16 cellular contexts compared by ENCODE assay signal in genomic region chr6:41228616-41229015, GRCh38. TPM values are rescaled to one million over a fixed set of nuclear protein-coding genes. Genes with fewer than 3 reads are reported as not detected.
DNase-seq lines count a peak whose midpoint lies in the region; ATAC-seq and TF ChIP-seq lines count a peak whose summit lies in the region.
"Had no signal": no experiment of that assay in that cellular context is flagged by ENCODE, and none has a peak within 500 bp of the region (broad histone marks: within the 10 kb centered on the region; RNA-seq: fewer than 3 reads in every experiment).

No MANE protein-coding gene starts in this region.

- no peaks in the 10 kb centered on the region for H4K20me1 ChIP-seq in DND-41 (ENCODE audit: insufficient read depth, low read length)
- H4K20me1 ChIP-seq in KMS-11 (ENCODE audit: insufficient read depth): no peaks in the 10 kb centered on the region

- H3K9ac ChIP-seq in DND-41 (ENCODE audit: low read depth, low read length) (no peak overlapping the region), KMS-11 (no peak overlapping the region), mesenchymal stem cell (ENCODE audit: low read length) (no peak overlapping the region)

- H3K4ac ChIP-seq in mesenchymal stem cell (ENCODE audit: low read depth in 1 of 2, low read length in 2 of 2): no peak overlapping the region

- H3K4me1 ChIP-seq in DND-41 (ENCODE audit: insufficient read depth, low read length) (no peaks in the 10 kb centered on the region), KMS-11 (ENCODE audit: low read depth, poor library complexity, severe bottlenecking) (no peaks in the 10 kb centered on the region), mesenchymal stem cell (ENCODE audit: control insufficient read depth, insufficient read depth, low read depth, low read length) (no peaks in the 10 kb centered on the region)

- H3K23ac ChIP-seq in mesenchymal stem cell (ENCODE audit: low read length in 2 of 2): no peak overlapping the region

- no peak overlapping the region for H2BK120ac ChIP-seq in mesenchymal stem cell (ENCODE audit: low read depth, low read length)

- H3K18ac ChIP-seq in mesenchymal stem cell (ENCODE audit: low read depth in 1 of 2, low read length in 2 of 2): no peak overlapping the region

- H3K79me1 ChIP-seq in mesenchymal stem cell (replicated peaks; ENCODE audit: low read length, poor library complexity, severe bottlenecking): no peaks in the 10 kb centered on the region

- TF ChIP-seq CTCF in DND-41 (IDR thresholded peaks at IDR 0.05; ENCODE audit: borderline replicate concordance, extremely low read depth, low read length, poor library complexity, severe bottlenecking): peak; percentile 19
- 0 out of 2 replicates have a peak, but pooled peaks have one; percentile 13 for TF ChIP-seq CTCF in KMS-11 (conservative IDR thresholded peaks at IDR 0.05; ENCODE audit: low read depth, low read length)
- peak; percentile 20; the same call in 1 of the 2 replicates for TF ChIP-seq CTCF in WTC11 (IDR thresholded peaks at IDR 0.05)

- no peak overlapping the region for H2AK5ac ChIP-seq in mesenchymal stem cell (ENCODE audit: low read length, severe bottlenecking)

- H3K27ac ChIP-seq in DND-41 (ENCODE audit: low read length) (no peak overlapping the region), KMS-11 (no peak overlapping the region), mesenchymal stem cell (ENCODE audit: low read length, poor library complexity, severe bottlenecking) (no peak overlapping the region)

- no peak overlapping the region for H3K4me2 ChIP-seq in DND-41 (ENCODE audit: insufficient read depth, low read length)
- H3K4me2 ChIP-seq in KMS-11: no peak overlapping the region
- H3K4me2 ChIP-seq in mesenchymal stem cell (ENCODE audit: low read length, poor library complexity, severe bottlenecking): no peak overlapping the region

- DNase-seq in DND-41 (no peak), WTC11 (ENCODE audit: low spot score) (peak; percentile 46), mesenchymal stem cell (peak; percentile 7), NCI-H82 treated with DMSO at 0.1 percent for 48 hours (lab: John Stamatoyannopoulos, UW; ENCODE audit: unreplicated experiment) (no peak)
- DNase-seq in naive thymus-derived CD8-positive, alpha-beta T cell: no peak
- DNase-seq: activated CD4-positive, alpha-beta memory T cell treated with anti-CD3 and anti-CD28 coated beads for 36 hours; CD4-positive, alpha-beta memory T cell; NCI-H1694 had no signal

- 74% methylated on average over 5 of the region's 5 CpGs for WGBS in mesenchymal stem cell

- no peaks in the 10 kb centered on the region for H3K27me3 ChIP-seq in DND-41 (ENCODE audit: insufficient read depth, low read length, poor library complexity)
- H3K27me3 ChIP-seq in KMS-11 (ENCODE audit: insufficient read depth, low read depth): no peaks in the 10 kb centered on the region
- H3K27me3 ChIP-seq in mesenchymal stem cell (ENCODE audit: control insufficient read depth in 1 of 2, insufficient read depth in 1 of 2, low read length in 2 of 2): peaks cover 4 to 15% of the 10 kb centered on the region in 2 experiments

- H4K8ac ChIP-seq in mesenchymal stem cell (ENCODE audit: low read length): no peak overlapping the region

- 0 out of 2 replicates have a peak, but pooled peaks cover 4% of the 10 kb centered on the region for H3K9me3 Mint-ChIP-seq in WTC11
- H3K9me3 Mint-ChIP-seq in naive thymus-derived CD8-positive, alpha-beta T cell: no peaks in the 10 kb centered on the region
- H3K9me3 Mint-ChIP-seq: activated CD4-positive, alpha-beta memory T cell treated with anti-CD3 and anti-CD28 coated beads for 36 hours had no signal

- H2AFZ ChIP-seq in DND-41 (ENCODE audit: low read depth, low read length): no peak overlapping the region
- H2AFZ ChIP-seq in KMS-11 (ENCODE audit: low read depth): no peak overlapping the region
- no peak overlapping the region for H2AFZ ChIP-seq in mesenchymal stem cell (ENCODE audit: low read depth, low read length)

- H3K4me3 ChIP-seq in DND-41 (ENCODE audit: low read depth in 1 of 2, low read length in 2 of 2) (no peak overlapping the region), KMS-11 (IDR thresholded peaks at IDR 0.05; ENCODE audit: insufficient read depth, low read depth, low read length) (no peak overlapping the region), mesenchymal stem cell (ENCODE audit: insufficient read depth in 1 of 2, low read depth in 1 of 2, low read length in 2 of 2) (no peak overlapping the region)

- H4K91ac ChIP-seq in mesenchymal stem cell (ENCODE audit: low read length): no peak overlapping the region

- peaks cover 4% of the 10 kb centered on the region; the same call in 1 of the 2 replicates for H3K4me1 Mint-ChIP-seq in WTC11
- H3K4me1 Mint-ChIP-seq in naive thymus-derived CD8-positive, alpha-beta T cell: peaks cover 0 to 8% (median 3%) of the 10 kb centered on the region in 4 donors

- ATAC-seq in DND-41 (ENCODE audit: insufficient read depth, low read depth): no peak
- ATAC-seq in WTC11: peak; percentile 94
- ATAC-seq in naive thymus-derived CD8-positive, alpha-beta T cell: no peak
- ATAC-seq in GM18868 (IDR thresholded peaks at IDR 0.05; ENCODE audit: unreplicated experiment): no peak
- ATAC-seq in HG02852 (IDR thresholded peaks at IDR 0.05; ENCODE audit: unreplicated experiment): no peak
- ATAC-seq: sciatic nerve had no signal

- H3K36me3 Mint-ChIP-seq in WTC11: no peaks in the 10 kb centered on the region
- peaks cover 0 to 1% (median 0%) of the 10 kb centered on the region in 3 donors for H3K36me3 Mint-ChIP-seq in naive thymus-derived CD8-positive, alpha-beta T cell
- H3K36me3 Mint-ChIP-seq: activated CD4-positive, alpha-beta memory T cell treated with anti-CD3 and anti-CD28 coated beads for 36 hours; CD4-positive, alpha-beta memory T cell had no signal

- H2BK5ac ChIP-seq in mesenchymal stem cell (ENCODE audit: low read depth, low read length, poor library complexity, severe bottlenecking): no peak overlapping the region

- no peaks in the 10 kb centered on the region for H3K79me2 ChIP-seq in DND-41 (ENCODE audit: insufficient read depth, low read length)
- H3K79me2 ChIP-seq in KMS-11 (ENCODE audit: insufficient read depth, low read depth): no peaks in the 10 kb centered on the region

- no peaks in the 10 kb centered on the region for H3K9me3 ChIP-seq in DND-41 (ENCODE audit: insufficient read depth, low read length, severe bottlenecking)
- H3K9me3 ChIP-seq in mesenchymal stem cell (ENCODE audit: control insufficient read depth, low read length): no peaks in the 10 kb centered on the region

- H2BK15ac ChIP-seq in mesenchymal stem cell (ENCODE audit: low read depth, poor library complexity, severe bottlenecking): no peak overlapping the region

- no peak overlapping the region for H3K4me3 Mint-ChIP-seq in WTC11
- no peak overlapping the region for H3K4me3 Mint-ChIP-seq in naive thymus-derived CD8-positive, alpha-beta T cell
- H3K4me3 Mint-ChIP-seq: activated CD4-positive, alpha-beta memory T cell treated with anti-CD3 and anti-CD28 coated beads for 36 hours; CD4-positive, alpha-beta memory T cell had no signal

- POLR2A ChIA-PET in WTC11 (lab: Charles Lee): no interaction called here
- POLR2A ChIA-PET in naive thymus-derived CD8-positive, alpha-beta T cell (lab: Charles Lee): no interaction called here

- H3K14ac ChIP-seq in mesenchymal stem cell (ENCODE audit: low read length in 2 of 2): no peak overlapping the region

- H3K36me3 ChIP-seq in DND-41 (ENCODE audit: insufficient read depth, low read length): no peaks in the 10 kb centered on the region
- H3K36me3 ChIP-seq in KMS-11 (ENCODE audit: insufficient read depth): no peaks in the 10 kb centered on the region
- no peaks in the 10 kb centered on the region for H3K36me3 ChIP-seq in mesenchymal stem cell (ENCODE audit: control insufficient read depth in 1 of 2, insufficient read depth in 2 of 2, low read depth in 1 of 2, low read length in 2 of 2)

- H3K27ac Mint-ChIP-seq in WTC11: no peak overlapping the region
- no peak overlapping the region for H3K27ac Mint-ChIP-seq in naive thymus-derived CD8-positive, alpha-beta T cell
- H3K27ac Mint-ChIP-seq: activated CD4-positive, alpha-beta memory T cell treated with anti-CD3 and anti-CD28 coated beads for 36 hours had no signal

- CTCF ChIA-PET in WTC11 (lab: Charles Lee): interaction anchor here (0.6 to 2.0 kb wide), 10 partner anchors 11 to 139 kb away, joined by 3 to 14 read pairs (median 6); no protein-coding TSS in a partner anchor

- peaks cover 15% of the 10 kb centered on the region for H3K27me3 Mint-ChIP-seq in WTC11 (ENCODE audit: low read depth)
- peaks cover 2 to 12% (median 5%) of the 10 kb centered on the region in 5 donors for H3K27me3 Mint-ChIP-seq in naive thymus-derived CD8-positive, alpha-beta T cell

- H2BK12ac ChIP-seq in mesenchymal stem cell (ENCODE audit: low read length in 2 of 2): no peak overlapping the region

TF ChIP-seq in WTC11, 78 proteins besides CTCF, POLR2A, EP300 and RAD21 (continues in another document):
- TF ChIP-seq KAT7 (CRISPR knock-in tag; IDR thresholded peaks at IDR 0.05; ENCODE audit: borderline replicate concordance): no peak
- no peak for TF ChIP-seq ATF1 (CRISPR knock-in tag; IDR thresholded peaks at IDR 0.05)
- TF ChIP-seq NR2C2 (CRISPR knock-in tag; IDR thresholded peaks at IDR 0.05): no peak
- TF ChIP-seq CREB1 (CRISPR knock-in tag; IDR thresholded peaks at IDR 0.05): no peak
- no peak for TF ChIP-seq ZNF263 (CRISPR knock-in tag; IDR thresholded peaks at IDR 0.05; ENCODE audit: low read depth)
- TF ChIP-seq ZNF423 (CRISPR knock-in tag; IDR thresholded peaks at IDR 0.05): no peak

RNA-seq across cellular contexts. Expression of gene TREML4, which starts 0.5 kb away (rescaled TPM):
- not detected in 3 replicates for total RNA-seq in WTC11 (2021)
- polyA plus RNA-seq in mesenchymal stem cell (2013, experiment 1 of 2): not detected
- polyA plus RNA-seq in mesenchymal stem cell (2013, experiment 2 of 2): not detected
- not detected for total RNA-seq in naive thymus-derived CD8-positive, alpha-beta T cell
- polyA plus RNA-seq in naive thymus-derived CD8-positive, alpha-beta T cell: not detected
- total RNA-seq: activated CD4-positive, alpha-beta memory T cell treated with anti-CD3 and anti-CD28 coated beads for 36 hours; cardiac septum; CD4-positive, alpha-beta memory T cell; HT-29; sciatic nerve; T-helper 1 cell treated with Interleukin-12 subunit alpha and Interleukin-12 subunit beta and Interleukin-4 antibody, amounts not matched to agents 30 ng/mL and 1 ng/mL, for 36 hours; temporal lobe had no signal
- polyA plus RNA-seq: CD4-positive, alpha-beta memory T cell had no signal

RNA-seq across cellular contexts. Expression of gene TREML2, which starts 27.7 kb away (rescaled TPM):
- total RNA-seq in WTC11 (2021): 0.09 to 0.15 TPM (median 0.09 TPM) in 3 replicates
- polyA plus RNA-seq in mesenchymal stem cell (2013, experiment 1 of 2): not detected
- polyA plus RNA-seq in mesenchymal stem cell (2013, experiment 2 of 2): 0.01 TPM
- 1 to 10 TPM; 1.7 to 1.9 TPM for total RNA-seq in naive thymus-derived CD8-positive, alpha-beta T cell
- 1 to 10 TPM in 1 of 3 donors, under 1 TPM in 2; 0.65 to 1.5 (median 0.70) TPM for polyA plus RNA-seq in naive thymus-derived CD8-positive, alpha-beta T cell

RNA-seq across cellular contexts. Expression of gene TREM1, which starts 57.9 kb away (rescaled TPM):
- not detected in 3 replicates for total RNA-seq in WTC11 (2021)
- polyA plus RNA-seq in mesenchymal stem cell (2013, experiment 1 of 2): 5.2 TPM
- polyA plus RNA-seq in mesenchymal stem cell (2013, experiment 2 of 2): 5.7 TPM
- total RNA-seq in naive thymus-derived CD8-positive, alpha-beta T cell: not detected
- polyA plus RNA-seq in naive thymus-derived CD8-positive, alpha-beta T cell: under 1 TPM in 1 of 3 donors, not detected in 2; 0.36 TPM
- total RNA-seq: CD4-positive, alpha-beta memory T cell; T-helper 1 cell treated with Interleukin-12 subunit alpha and Interleukin-12 subunit beta and Interleukin-4 antibody, amounts not matched to agents 30 ng/mL and 1 ng/mL, for 36 hours had no signal
- polyA plus RNA-seq: CD4-positive, alpha-beta memory T cell had no signal

Comparison
In these comparisons a context has a peak if more than half of its experiments do, and no peak if none do; other contexts are left out.
1. DNase-seq: peak in WTC11 (single experiment) and mesenchymal stem cell (single experiment); none in DND-41 (single experiment), naive thymus-derived CD8-positive, alpha-beta T cell (0 of 10) and NCI-H82 treated with DMSO at 0.1 percent for 48 hours (single experiment).
2. Peak in every context shown above with its lines, with median percentiles within 50 percentile points of each other: CTCF ChIP-seq.